Comparison of ENCODE assay signal across 11 cellular contexts in genomic region chr12:64584173-64584555, GRCh38. TPM values are rescaled to one million over a fixed set of nuclear protein-coding genes. Genes with fewer than 3 reads are reported as not detected.
DNase-seq lines count a peak whose midpoint lies in the region; ATAC-seq, FAIRE-seq and TF ChIP-seq lines count a peak whose summit lies in the region.
"Had no signal": no experiment of that assay in that cellular context is flagged by ENCODE, and none has a peak within 500 bp of the region (broad histone marks: within the 10 kb centered on the region; RNA-seq: fewer than 3 reads in every experiment).

No MANE protein-coding gene starts in this region.

- no peak overlapping the region for H2BK120ac ChIP-seq in trophoblast cell (ENCODE audit: insufficient read depth, low read length, poor library complexity)

- H3K14ac ChIP-seq in trophoblast cell (ENCODE audit: low read length), result no peak overlapping the region

- peaks cover 7% of the 10 kb centered on the region for H3K27me3 Mint-ChIP-seq in activated naive CD4-positive, alpha-beta T cell treated with anti-CD3 and anti-CD28 coated beads, Interleukin-2, amount 10 ng/mL, durations not matched to agents 7 days and 5 days

- H3K9me3 ChIP-seq in HepG2 (ENCODE audit: low read length), result no peaks in the 10 kb centered on the region
- no peaks in the 10 kb centered on the region for H3K9me3 ChIP-seq in thoracic aorta
- no peaks in the 10 kb centered on the region for H3K9me3 ChIP-seq in trophoblast cell (ENCODE audit: insufficient read depth, low read depth, low read length)
- H3K9me3 ChIP-seq: sigmoid colon had no signal

- H3K4me2 ChIP-seq in HepG2 (ENCODE audit: low read depth, low read length), result peak overlapping the region; percentile 70; the same call in 1 of the 2 replicates
- H3K4me2 ChIP-seq in trophoblast cell (ENCODE audit: low read length), result no peak overlapping the region

- no peak overlapping the region for H4K8ac ChIP-seq in trophoblast cell (ENCODE audit: low read depth, low read length)

- H4K91ac ChIP-seq in trophoblast cell (ENCODE audit: low read depth, low read length), result no peak overlapping the region

- peaks cover 16% of the 10 kb centered on the region for H3K4me1 ChIP-seq in HepG2 (ENCODE audit: insufficient read depth, low read length)
- H3K4me1 ChIP-seq in thoracic aorta (ENCODE audit: control insufficient read depth in 1 of 2, low read depth in 2 of 2), result peaks cover 4 to 20% of the 10 kb centered on the region in 2 donors
- H3K4me1 ChIP-seq in trophoblast cell (ENCODE audit: control insufficient read depth in 1 of 2, insufficient read depth in 2 of 2, low read length in 2 of 2), result peaks cover 4% of the 10 kb centered on the region in 2 experiments
- H3K4me1 ChIP-seq: sigmoid colon had no signal

- CTCF ChIA-PET in activated naive CD4-positive, alpha-beta T cell treated with anti-CD3 and anti-CD28 coated beads, Interleukin-2, amount 10 ng/mL, durations not matched to agents 7 days and 5 days (lab: Charles Lee), result interaction anchor here (0.8 kb wide), 1 partner anchor 27 kb away, joined by 3 read pairs; no protein-coding TSS in a partner anchor
- CTCF ChIA-PET in HepG2 (lab: Yijun Ruan, JAX; ENCODE audit: low intra/inter-chr PET ratio, low total read pairs), result no interaction called here

- H3K4me3 ChIP-seq in HepG2 (replicated peaks in 1 of 3; ENCODE audit: insufficient read depth in 1 of 3, low read depth in 2 of 3, low read length in 3 of 3) (no peak overlapping the region), thoracic aorta (peak overlapping the region; percentile 46), trophoblast cell (ENCODE audit: low read depth, low read length) (no peak overlapping the region)
- H3K4me3 ChIP-seq: sigmoid colon had no signal

- no peak overlapping the region for H2BK12ac ChIP-seq in trophoblast cell (ENCODE audit: low read length)

- H2AFZ ChIP-seq in HepG2 (ENCODE audit: low read length) (peak overlapping the region; percentile 32), trophoblast cell (ENCODE audit: insufficient read depth, low read length, poor library complexity) (no peak overlapping the region)

- H3K27ac ChIP-seq in VCaP, result peak overlapping the region; percentile 73
- no peak overlapping the region for H3K27ac ChIP-seq in HepG2 (ENCODE audit: extremely low read length, insufficient read depth, low read length)
- H3K27ac ChIP-seq in thoracic aorta, result no peak overlapping the region
- H3K27ac ChIP-seq in trophoblast cell (ENCODE audit: low read depth, low read length), result no peak overlapping the region

- H3K27ac Mint-ChIP-seq in activated naive CD4-positive, alpha-beta T cell treated with anti-CD3 and anti-CD28 coated beads, Interleukin-2, amount 10 ng/mL, durations not matched to agents 7 days and 5 days, result peak overlapping the region; percentile 59

- H3K4ac ChIP-seq in trophoblast cell (ENCODE audit: low read depth, low read length), result no peak overlapping the region

- BruUV-seq in HepG2 (replicated peaks; lab: Mats Ljungman, UMichigan), result no TSS peak

- H4K20me1 ChIP-seq in HepG2 (ENCODE audit: insufficient read depth, low read length), result no peaks in the 10 kb centered on the region

- ATAC-seq in HepG2, result peak; percentile 22; the same call in 2 of the 3 replicates
- ATAC-seq in thoracic aorta (ENCODE audit: insufficient number of reproducible peaks, low FRiP score, low read depth), result no peak

- H3K79me1 ChIP-seq in trophoblast cell (ENCODE audit: low read length), result peaks cover 1% of the 10 kb centered on the region

- H3K9me3 Mint-ChIP-seq in activated naive CD4-positive, alpha-beta T cell treated with anti-CD3 and anti-CD28 coated beads, Interleukin-2, amount 10 ng/mL, durations not matched to agents 7 days and 5 days, result no peaks in the 10 kb centered on the region

- TF ChIP-seq EP300 in HepG2 (IDR thresholded peaks at IDR 0.05; ENCODE audit: low read depth in 2 of 2, low read length in 2 of 2) (no peak), HepG2 (CRISPR knock-in tag; IDR thresholded peaks at IDR 0.05; ENCODE audit: borderline replicate concordance) (no peak)

- in situ Hi-C loops in HepG2 (cut with HindIII; ENCODE audit: extremely low pct_ligation_motif_present, low pct_unique_long_range_greater_than_20kb), result no loop called here

- H3K4me1 Mint-ChIP-seq in activated naive CD4-positive, alpha-beta T cell treated with anti-CD3 and anti-CD28 coated beads, Interleukin-2, amount 10 ng/mL, durations not matched to agents 7 days and 5 days, result peaks cover 22% of the 10 kb centered on the region

- no peak overlapping the region for H3K18ac ChIP-seq in trophoblast cell (ENCODE audit: low read length)

- H3K36me3 ChIP-seq in HepG2 (replicated peaks in 1 of 2; ENCODE audit: control insufficient read depth in 1 of 2, insufficient read depth in 2 of 2, low read length in 2 of 2) (no peaks in the 10 kb centered on the region), thoracic aorta (no peaks in the 10 kb centered on the region), trophoblast cell (ENCODE audit: control insufficient read depth in 1 of 2, insufficient read depth in 2 of 2, low read length in 2 of 2) (no peaks in the 10 kb centered on the region)
- H3K36me3 ChIP-seq: sigmoid colon had no signal

- TF ChIP-seq CTCF in VCaP (conservative IDR thresholded peaks at IDR 0.05) (no peak), HepG2 (CRISPR knock-in tag; IDR thresholded peaks at IDR 0.05) (no peak), thoracic aorta (IDR thresholded peaks at IDR 0.05) (no peak)

- FAIRE-seq in HepG2 (lab: Jason Lieb, UNC), result no peak

- H2BK5ac ChIP-seq in trophoblast cell (ENCODE audit: low read depth, low read length, poor library complexity), result no peak overlapping the region

- no peak for TF ChIP-seq POLR2A in HepG2 (IDR thresholded peaks at IDR 0.05; ENCODE audit: insufficient read depth in 1 of 2, low read depth in 2 of 2, low read length in 2 of 2)

- DNase-seq in activated naive CD4-positive, alpha-beta T cell treated with anti-CD3 and anti-CD28 coated beads, Interleukin-2, amount 10 ng/mL, durations not matched to agents 7 days and 5 days, result no peak
- no peak for DNase-seq in activated naive CD4-positive, alpha-beta T cell treated with anti-CD3 and anti-CD28 coated beads, Interleukin-2, amount 50 U/mL, for 16 hours
- DNase-seq in HepG2 (ENCODE audit: low spot score), result no peak
- DNase-seq in thoracic aorta (ENCODE audit: low spot score), result no peak
- no peak for DNase-seq in DMS153 (lab: John Stamatoyannopoulos, UW)
- DNase-seq in NCI-H526 (lab: John Stamatoyannopoulos, UW), result no peak
- no peak for DNase-seq in trophoblast cell
- DNase-seq: AML-193, cortex of kidney had no signal

- H3K4me3 Mint-ChIP-seq in activated naive CD4-positive, alpha-beta T cell treated with anti-CD3 and anti-CD28 coated beads, Interleukin-2, amount 10 ng/mL, durations not matched to agents 7 days and 5 days, result peak overlapping the region; percentile 8

- H3K9ac ChIP-seq in HepG2 (ENCODE audit: insufficient read depth, low read depth, low read length) (no peak overlapping the region), trophoblast cell (ENCODE audit: low read length) (no peak overlapping the region)

- H3K27me3 ChIP-seq in HepG2 (ENCODE audit: control insufficient read depth in 1 of 2, insufficient read depth in 2 of 2, low read length in 2 of 2), result peaks cover 0 to 7% of the 10 kb centered on the region in 2 experiments; a peak in 2 of 5 replicates
- no peaks in the 10 kb centered on the region for H3K27me3 ChIP-seq in thoracic aorta (replicated peaks; ENCODE audit: insufficient read depth)
- no peaks in the 10 kb centered on the region for H3K27me3 ChIP-seq in trophoblast cell (ENCODE audit: insufficient read depth, low read length)
- H3K27me3 ChIP-seq: sigmoid colon had no signal

- POLR2A ChIA-PET in HepG2 (lab: Yijun Ruan, JAX), result no interaction called here

- H2AK5ac ChIP-seq in trophoblast cell (ENCODE audit: low read length), result no peak overlapping the region

- no peak overlapping the region for H3K23ac ChIP-seq in trophoblast cell (ENCODE audit: low read length)

- intact Hi-C loops in HepG2 (cut with micrococcal nuclease; ENCODE audit: unreplicated experiment), result no loop called here

- H4K12ac ChIP-seq in trophoblast cell (ENCODE audit: low read depth, low read length), result no peak overlapping the region

- H3K79me2 ChIP-seq in HepG2 (ENCODE audit: insufficient read depth, low read length) (no peaks in the 10 kb centered on the region), trophoblast cell (ENCODE audit: control insufficient read depth, insufficient read depth, low read length, poor library complexity) (no peaks in the 10 kb centered on the region)

- TF ChIP-seq RAD21 in HepG2 (CRISPR knock-in tag; IDR thresholded peaks at IDR 0.05), result no peak

- no peaks in the 10 kb centered on the region for H3K36me3 Mint-ChIP-seq in activated naive CD4-positive, alpha-beta T cell treated with anti-CD3 and anti-CD28 coated beads, Interleukin-2, amount 10 ng/mL, durations not matched to agents 7 days and 5 days

TF ChIP-seq in HepG2, 621 proteins besides CTCF, POLR2A, EP300 and RAD21 (continues in another document):
- TF ChIP-seq FOXA3 (CRISPR knock-in tag; IDR thresholded peaks at IDR 0.05), result no peak

RNA-seq across cellular contexts. Expression of gene RASSF3, which starts 26.1 kb away (rescaled TPM):
- 16.0 and 21.3 TPM in 2 replicates for total RNA-seq in HepG2 (2016; rRNA removed; fragmentation: Illumina TruSeq; extraction: Trizol)
- total RNA-seq in HepG2 (2016; cell fraction: cytosol; rRNA removed; fragmentation: Illumina TruSeq; extraction: Trizol; ENCODE audit: low read depth), result 6.2 and 7.7 TPM in 2 replicates
- 13.2 and 20.1 TPM in 2 replicates for total RNA-seq in HepG2 (2016; cell fraction: insoluble cytoplasmic fraction; rRNA removed; fragmentation: Illumina TruSeq; extraction: Trizol)
- 25.5 and 26.0 TPM in 2 replicates for total RNA-seq in HepG2 (2016; cell fraction: membrane; rRNA removed; fragmentation: Illumina TruSeq; extraction: Trizol)
- 9.1 and 10.8 TPM in 2 replicates for total RNA-seq in HepG2 (2016; cell fraction: nucleus; rRNA removed; fragmentation: Illumina TruSeq; extraction: Trizol)
- polyA plus RNA-seq in HepG2 (2011; rRNA removed), result 15.4 and 15.5 TPM in 2 replicates
- 9.8 and 10.9 TPM in 2 replicates for polyA plus RNA-seq in HepG2 (2011; cell fraction: cytosol; rRNA removed)
- polyA plus RNA-seq in HepG2 (2011; cell fraction: nucleus; rRNA removed), result 3.9 and 5.1 TPM in 2 replicates
- 7.1 and 11.1 TPM in 2 replicates for polyA plus RNA-seq in HepG2 (2012)
- 3.6 and 3.9 TPM in 2 replicates for polyA plus RNA-seq in HepG2 (2016; cell fraction: cytosol; fragmentation: Illumina TruSeq; extraction: Trizol; ENCODE audit: low read depth)
- 19.9 and 21.9 TPM in 2 replicates for polyA plus RNA-seq in HepG2 (2016; cell fraction: insoluble cytoplasmic fraction; fragmentation: Illumina TruSeq; extraction: Trizol; ENCODE audit: low read depth)
- 16.4 and 17.1 TPM in 2 replicates for polyA plus RNA-seq in HepG2 (2016; cell fraction: membrane; fragmentation: Illumina TruSeq; extraction: Trizol; ENCODE audit: low read depth)
- polyA plus RNA-seq in HepG2 (2016; cell fraction: nucleus; fragmentation: Illumina TruSeq; extraction: Trizol; ENCODE audit: insufficient read depth, low read depth), result 13.2 and 13.5 TPM in 2 replicates
- 37.6 and 54.4 TPM in 2 replicates for polyA minus RNA-seq in HepG2 (2011; rRNA and poly(A)+ RNA removed; ENCODE audit: low replicate concordance)
- polyA minus RNA-seq in HepG2 (2011; cell fraction: cytosol; rRNA and poly(A)+ RNA removed), result 13.6 and 15.4 TPM in 2 replicates
- polyA minus RNA-seq in HepG2 (2011; cell fraction: nucleus; rRNA and poly(A)+ RNA removed), result 9.4 and 9.9 TPM in 2 replicates
- 100 to 1,000 TPM; 126 to 149 TPM for total RNA-seq in thoracic aorta
- polyA plus RNA-seq in trophoblast cell (2013), result 27.3 and 29.6 TPM in 2 replicates
